Comparison of ENCODE assay signal across 11 cellular contexts in the genomic region with DNA sequence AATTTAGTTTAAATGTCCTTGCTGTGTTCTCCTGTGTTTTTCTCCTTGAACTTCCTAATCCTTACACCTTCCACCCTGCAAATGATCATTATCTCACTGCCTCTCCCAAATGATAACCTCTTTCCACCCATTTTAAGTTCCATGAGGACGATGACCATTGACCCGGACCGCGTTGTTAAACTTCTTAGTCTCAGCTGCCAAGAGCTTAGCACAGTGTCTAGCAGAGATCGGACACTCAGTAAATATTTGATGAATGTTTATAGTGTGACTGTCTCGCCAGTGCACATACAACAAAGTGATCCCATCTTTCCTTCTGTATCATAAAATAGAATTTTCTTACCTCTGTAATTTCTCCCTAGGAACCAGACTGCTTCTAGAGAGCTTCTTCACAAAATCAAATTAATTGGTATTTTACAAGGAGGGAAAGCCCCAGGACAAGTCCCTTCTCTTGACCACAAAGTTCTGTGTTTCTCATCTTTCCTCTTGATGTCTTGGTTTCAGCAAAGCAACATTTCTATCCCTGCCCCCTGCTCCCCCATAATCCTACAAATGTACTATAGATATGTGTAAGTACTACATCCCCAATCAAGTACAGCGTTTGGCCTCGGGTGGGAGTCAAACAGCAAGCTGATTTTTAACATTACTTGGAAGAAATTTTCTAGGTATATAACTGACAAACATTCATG.
DNase-seq lines count a peak whose midpoint lies in the region; ATAC-seq, FAIRE-seq and TF ChIP-seq lines count a peak whose summit lies in the region.
"Had no signal": no experiment of that assay in that cellular context is flagged by ENCODE, and none has a peak within 500 bp of the region (broad histone marks: within the 10 kb centered on the region; RNA-seq: fewer than 3 reads in every experiment).

No MANE protein-coding gene starts in this region.

- H3K9me3 Mint-ChIP-seq in astrocyte (ENCODE audit: unreplicated experiment), result no peaks in the 10 kb centered on the region
- no peaks in the 10 kb centered on the region for H3K9me3 Mint-ChIP-seq in natural killer cell
- H3K9me3 Mint-ChIP-seq: CD8-positive, alpha-beta T cell had no signal

- in situ Hi-C loops in transverse colon (cut with MboI; ENCODE audit: low pct_ligation_motif_present in 1 of 4, low pct_unique_long_range_greater_than_20kb in 1 of 4, low sequenced_read_pairs in 3 of 4) (loop anchor here in 1 of 4 donors (25.0 kb wide), 1 partner anchor 846 kb away; the partner anchor contains the start of gene BCL6), GM13977 (cut with MboI; ENCODE audit: low pct_unique_long_range_greater_than_20kb, low sequenced_read_pairs, unreplicated experiment) (no loop called here)

- no peaks in the 10 kb centered on the region for H4K20me1 ChIP-seq in astrocyte (ENCODE audit: insufficient read depth, low read length)

- peaks cover 0 to 36% of the 10 kb centered on the region in 2 donors for H3K4me1 ChIP-seq in right atrium auricular region
- H3K4me1 ChIP-seq in right cardiac atrium (ENCODE audit: control insufficient read depth, insufficient read depth, low read length), result peaks cover under 1% of the 10 kb centered on the region
- H3K4me1 ChIP-seq in astrocyte (ENCODE audit: insufficient read depth, low read length), result peaks cover 31% of the 10 kb centered on the region
- peaks cover 11 to 47% (median 34%) of the 10 kb centered on the region in 4 donors for H3K4me1 ChIP-seq in transverse colon

- DNase-seq in right atrium auricular region (ENCODE audit: low spot score) (no peak), right cardiac atrium (no peak), astrocyte (ENCODE audit: low read depth) (no peak), natural killer cell (no peak), transverse colon (peak; percentile 61), glomerular visceral epithelial cell (ENCODE audit: extremely low spot score) (no peak), GM13977 (ENCODE audit: low spot score) (no peak)
- DNase-seq: CD8-positive, alpha-beta T cell; cerebellar nuclear complex had no signal

- peak overlapping the region; percentile 68 for H3K9ac ChIP-seq in astrocyte (ENCODE audit: low read length)

- peaks cover 43% of the 10 kb centered on the region for H3K79me2 ChIP-seq in astrocyte (ENCODE audit: insufficient read depth, low read length)

- H3K27me3 Mint-ChIP-seq in astrocyte (ENCODE audit: low read depth, unreplicated experiment) (no peaks in the 10 kb centered on the region), natural killer cell (ENCODE audit: low read depth in 2 of 2) (no peaks in the 10 kb centered on the region)

- no peak for FAIRE-seq in astrocyte (lab: Jason Lieb, UNC)
- FAIRE-seq: TTC549 had no signal

- 71% methylated on average over 8 of the region's 8 CpGs for WGBS in right cardiac atrium
- 52 to 55% methylated on average over 8 of the region's 8 CpGs for WGBS in transverse colon (ENCODE audit: low coverage in 1 of 2), 2 donors

- no peak for TF ChIP-seq CTCF in right atrium auricular region (IDR thresholded peaks at IDR 0.05)
- no peak for TF ChIP-seq CTCF in astrocyte (IDR thresholded peaks at IDR 0.05; ENCODE audit: insufficient read depth, low read depth, low read length)
- TF ChIP-seq CTCF in natural killer cell (IDR thresholded peaks at IDR 0.05), result no peak
- no peak for TF ChIP-seq CTCF in transverse colon (IDR thresholded peaks at IDR 0.05)
- no peak for TF ChIP-seq CTCF in GM13977 (IDR thresholded peaks at IDR 0.05; ENCODE audit: extremely low read depth, insufficient read depth, missing control alignments)

- H3K27ac ChIP-seq in right atrium auricular region (peak overlapping the region; percentile 26 to 31), right cardiac atrium (ENCODE audit: low read length) (no peak overlapping the region), astrocyte (ENCODE audit: low read depth, low read length) (peak overlapping the region; percentile 82), transverse colon (peak overlapping the region; percentile 47 to 68 (median 57))

- intact Hi-C loops in right cardiac atrium (cut with DNase I) (no loop called here), natural killer cell (cut with micrococcal nuclease) (no loop called here), transverse colon (cut with DNase I; ENCODE audit: low total_unique reads) (no loop called here)

- H3K4me1 Mint-ChIP-seq in astrocyte (ENCODE audit: low read depth, unreplicated experiment) (peaks cover 24% of the 10 kb centered on the region), natural killer cell (peaks cover 6 to 16% of the 10 kb centered on the region in 2 donors)

- no peak for TF ChIP-seq POLR2A in transverse colon (IDR thresholded peaks at IDR 0.05)

- TF ChIP-seq EP300 in transverse colon (IDR thresholded peaks at IDR 0.05; ENCODE audit: low read depth), result no peak

- H3K4me3 ChIP-seq in right atrium auricular region (no peak overlapping the region), right cardiac atrium (ENCODE audit: low read length) (no peak overlapping the region), astrocyte (ENCODE audit: insufficient read depth, low read depth, low read length) (peak overlapping the region; percentile 22), transverse colon (no peak overlapping the region)

- no peak overlapping the region for H2AFZ ChIP-seq in astrocyte (ENCODE audit: low read depth, low read length)

- H3K4me3 Mint-ChIP-seq in astrocyte (ENCODE audit: unreplicated experiment) (no peak overlapping the region), natural killer cell (no peak overlapping the region)
- H3K4me3 Mint-ChIP-seq: CD8-positive, alpha-beta T cell had no signal

- H3K36me3 ChIP-seq in right atrium auricular region (no peaks in the 10 kb centered on the region), astrocyte (ENCODE audit: insufficient read depth, low read length) (no peaks in the 10 kb centered on the region), transverse colon (no peaks in the 10 kb centered on the region)

- no peaks in the 10 kb centered on the region for H3K36me3 Mint-ChIP-seq in astrocyte (ENCODE audit: low read depth, unreplicated experiment)
- H3K36me3 Mint-ChIP-seq in natural killer cell, result no peaks in the 10 kb centered on the region
- H3K36me3 Mint-ChIP-seq: CD8-positive, alpha-beta T cell had no signal

- H3K27me3 ChIP-seq in right atrium auricular region, result no peaks in the 10 kb centered on the region
- H3K27me3 ChIP-seq in right cardiac atrium (ENCODE audit: control insufficient read depth, insufficient read depth), result no peaks in the 10 kb centered on the region
- H3K27me3 ChIP-seq in astrocyte (ENCODE audit: insufficient read depth, low read length), result no peaks in the 10 kb centered on the region
- H3K27me3 ChIP-seq in transverse colon, result no peaks in the 10 kb centered on the region

- ATAC-seq in right cardiac atrium (no peak), natural killer cell (peak in 2 of 3 donors; percentile 33 to 36), HG03159 (IDR thresholded peaks at IDR 0.05; ENCODE audit: unreplicated experiment) (no peak)
- ATAC-seq: CD8-positive, alpha-beta T cell had no signal

- H3K27ac Mint-ChIP-seq in astrocyte (ENCODE audit: unreplicated experiment), result no peak overlapping the region
- no peak overlapping the region for H3K27ac Mint-ChIP-seq in natural killer cell
- H3K27ac Mint-ChIP-seq: CD8-positive, alpha-beta T cell had no signal

- H3K9me3 ChIP-seq in right atrium auricular region, result no peaks in the 10 kb centered on the region
- no peaks in the 10 kb centered on the region for H3K9me3 ChIP-seq in right cardiac atrium (ENCODE audit: control insufficient read depth, low read length)
- no peaks in the 10 kb centered on the region for H3K9me3 ChIP-seq in astrocyte (ENCODE audit: insufficient read depth, low read depth, low read length)
- H3K9me3 ChIP-seq in transverse colon, result no peaks in the 10 kb centered on the region

- peak overlapping the region; percentile 74 for H3K4me2 ChIP-seq in astrocyte (ENCODE audit: low read length)

Comparison
In these comparisons a context has a peak if more than half of its experiments do, and no peak if none do; other contexts are left out.
1. ATAC-seq: peak in natural killer cell (2 of 3); none in right cardiac atrium (0 of 2) and HG03159 (single experiment).